ENCODE assay signal across 1 cellular context in the genomic region with DNA sequence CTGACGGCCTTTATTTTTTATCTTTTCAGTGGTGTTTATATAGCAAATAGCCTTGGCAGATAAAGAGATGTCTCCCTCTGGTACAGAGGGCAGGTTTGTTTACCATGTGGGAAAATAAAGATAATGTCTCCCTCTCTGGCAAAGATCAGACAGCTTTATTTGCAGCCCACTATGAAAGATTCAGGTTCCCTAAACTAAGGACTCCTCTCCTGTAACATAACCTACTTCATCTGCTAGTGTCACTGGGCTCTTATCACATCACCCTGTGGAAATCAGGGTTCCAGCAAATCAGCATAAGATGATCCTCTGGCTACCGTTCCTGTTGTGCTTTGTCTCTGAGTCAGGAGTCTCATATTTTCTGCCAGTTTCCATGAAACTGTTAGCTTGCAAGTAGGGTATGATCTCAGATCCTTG.
TF ChIP-seq lines count a peak whose summit lies in the region.

No MANE protein-coding gene starts in this region.

TF ChIP-seq in A549, 52 proteins besides CTCF, POLR2A, EP300 and RAD21 (continued from another document):
- TF ChIP-seq, protein P1, sequence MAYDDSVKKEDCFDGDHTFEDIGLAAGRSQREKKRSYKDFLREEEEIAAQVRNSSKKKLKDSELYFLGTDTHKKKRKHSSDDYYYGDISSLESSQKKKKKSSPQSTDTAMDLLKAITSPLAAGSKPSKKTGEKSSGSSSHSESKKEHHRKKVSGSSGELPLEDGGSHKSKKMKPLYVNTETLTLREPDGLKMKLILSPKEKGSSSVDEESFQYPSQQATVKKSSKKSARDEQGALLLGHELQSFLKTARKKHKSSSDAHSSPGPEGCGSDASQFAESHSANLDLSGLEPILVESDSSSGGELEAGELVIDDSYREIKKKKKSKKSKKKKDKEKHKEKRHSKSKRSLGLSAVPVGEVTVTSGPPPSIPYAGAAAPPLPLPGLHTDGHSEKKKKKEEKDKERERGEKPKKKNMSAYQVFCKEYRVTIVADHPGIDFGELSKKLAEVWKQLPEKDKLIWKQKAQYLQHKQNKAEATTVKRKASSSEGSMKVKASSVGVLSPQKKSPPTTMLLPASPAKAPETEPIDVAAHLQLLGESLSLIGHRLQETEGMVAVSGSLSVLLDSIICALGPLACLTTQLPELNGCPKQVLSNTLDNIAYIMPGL (CRISPR knock-in tag; IDR thresholded peaks at IDR 0.05; ENCODE audit: borderline replicate concordance), result no peak
- TF ChIP-seq, protein P2, sequence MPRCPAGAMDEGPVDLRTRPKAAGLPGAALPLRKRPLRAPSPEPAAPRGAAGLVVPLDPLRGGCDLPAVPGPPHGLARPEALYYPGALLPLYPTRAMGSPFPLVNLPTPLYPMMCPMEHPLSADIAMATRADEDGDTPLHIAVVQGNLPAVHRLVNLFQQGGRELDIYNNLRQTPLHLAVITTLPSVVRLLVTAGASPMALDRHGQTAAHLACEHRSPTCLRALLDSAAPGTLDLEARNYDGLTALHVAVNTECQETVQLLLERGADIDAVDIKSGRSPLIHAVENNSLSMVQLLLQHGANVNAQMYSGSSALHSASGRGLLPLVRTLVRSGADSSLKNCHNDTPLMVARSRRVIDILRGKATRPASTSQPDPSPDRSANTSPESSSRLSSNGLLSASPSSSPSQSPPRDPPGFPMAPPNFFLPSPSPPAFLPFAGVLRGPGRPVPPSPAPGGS (IDR thresholded peaks at IDR 0.05), result no peak
- no peak for TF ChIP-seq EHF (CRISPR knock-in tag; IDR thresholded peaks at IDR 0.05)
- no peak for TF ChIP-seq GATA3 (IDR thresholded peaks at IDR 0.05; ENCODE audit: borderline replicate concordance)
- no peak for TF ChIP-seq FOSB (CRISPR knock-in tag; IDR thresholded peaks at IDR 0.05)
- TF ChIP-seq RARB (CRISPR knock-in tag; IDR thresholded peaks at IDR 0.05), result no peak
- TF ChIP-seq HOXB5 (CRISPR knock-in tag; IDR thresholded peaks at IDR 0.05), result no peak
- no peak for TF ChIP-seq RCOR1 (IDR thresholded peaks at IDR 0.05; ENCODE audit: low read depth, low read length)
- no peak for TF ChIP-seq MAFK (IDR thresholded peaks at IDR 0.05; ENCODE audit: partially characterized antibody)
